14 cellular contexts compared by ENCODE assay signal in genomic region chr11:112589132-112589531, GRCh38.
A peak's percentile ranks its signal among the peaks of the same experiment; 100 is the strongest.
DNase-seq lines count a peak whose midpoint lies in the region; ATAC-seq and TF ChIP-seq lines count a peak whose summit lies in the region.
"Had no signal": no experiment of that assay in that cellular context is flagged by ENCODE, and none has a peak within 500 bp of the region (broad histone marks: within the 10 kb centered on the region; RNA-seq: fewer than 3 reads in every experiment).

No MANE protein-coding gene starts in this region.

- H3K27me3 Mint-ChIP-seq in chondrocyte (ENCODE audit: low read depth): no peaks in the 10 kb centered on the region

- DNase-seq in NCI-H446 treated with DMSO at 0.1 percent for 48 hours (lab: John Stamatoyannopoulos, UW) (peak; percentile 37), NCI-H446 (lab: John Stamatoyannopoulos, UW) (no peak), left kidney (ENCODE audit: low read depth, low spot score) (peak; percentile 88), retina (peak; percentile 40), chondrocyte (ENCODE audit: low spot score) (no peak), NCI-H1092 treated with DMSO at 0.1 percent for 48 hours (lab: John Stamatoyannopoulos, UW) (no peak)
- DNase-seq: DND-41, H9, NCI-H1417 treated with DMSO at 0.1 percent for 48 hours, NCI-H1930, NCI-H2171, NCI-H748 treated with DMSO at 0.1 percent for 48 hours had no signal

- no peaks in the 10 kb centered on the region for H3K9me3 Mint-ChIP-seq in chondrocyte (ENCODE audit: low read depth)
- H3K9me3 Mint-ChIP-seq: H9 had no signal

- no peak for ATAC-seq in GM21515 (IDR thresholded peaks at IDR 0.05; ENCODE audit: unreplicated experiment)
- no peak for ATAC-seq in HG03460 (IDR thresholded peaks at IDR 0.05; ENCODE audit: unreplicated experiment)

- no peak overlapping the region for H3K4me3 Mint-ChIP-seq in chondrocyte (ENCODE audit: unreplicated experiment)
- H3K4me3 Mint-ChIP-seq: H9 had no signal

- H3K36me3 Mint-ChIP-seq in chondrocyte (ENCODE audit: low read depth): peaks cover 2% of the 10 kb centered on the region

- H3K4me1 Mint-ChIP-seq in chondrocyte (ENCODE audit: low read depth): peaks cover 5% of the 10 kb centered on the region

- no peak for TF ChIP-seq CTCF in chondrocyte (IDR thresholded peaks at IDR 0.05)

- no peak overlapping the region for H3K27ac Mint-ChIP-seq in chondrocyte (ENCODE audit: unreplicated experiment)
- H3K27ac Mint-ChIP-seq: H9 had no signal

Comparison
In these comparisons a context has a peak if more than half of its experiments do, and no peak if none do; other contexts are left out.
1. DNase-seq: peak in NCI-H446 treated with DMSO at 0.1 percent for 48 hours (single experiment), left kidney (single experiment) and retina (single experiment); none in NCI-H446 (0 of 2), chondrocyte (single experiment) and NCI-H1092 treated with DMSO at 0.1 percent for 48 hours (single experiment).